ENCODE assay signal across 9 cellular contexts in genomic region chr15:78103406-78104118, GRCh38. TPM values are rescaled to one million over a fixed set of nuclear protein-coding genes. Genes with fewer than 3 reads are reported as not detected.
DNase-seq lines count a peak whose midpoint lies in the region; ATAC-seq and TF ChIP-seq lines count a peak whose summit lies in the region.
"Had no signal": no experiment of that assay in that cellular context is flagged by ENCODE, and none has a peak within 500 bp of the region (broad histone marks: within the 10 kb centered on the region; RNA-seq: fewer than 3 reads in every experiment).

No MANE protein-coding gene starts in this region.

- no peaks in the 10 kb centered on the region for H3K9me2 ChIP-seq in SK-N-SH

- H3K9me3 ChIP-seq in SK-N-SH: no peaks in the 10 kb centered on the region
- no peaks in the 10 kb centered on the region for H3K9me3 ChIP-seq in A673 (ENCODE audit: low read depth, low read length, poor library complexity, severe bottlenecking)
- H3K9me3 ChIP-seq: heart left ventricle had no signal

- H3K4me1 ChIP-seq in SK-N-SH (ENCODE audit: control insufficient read depth in 1 of 2, insufficient read depth in 2 of 2, low read depth in 1 of 2, low read length in 1 of 2) (no peaks in the 10 kb centered on the region; a peak in 1 of 4 replicates), A673 (ENCODE audit: insufficient read depth, low read length, poor library complexity, severe bottlenecking) (no peaks in the 10 kb centered on the region)

- TF ChIP-seq CTCF in SK-N-SH (IDR thresholded peaks at IDR 0.05) (no peak), A673 (conservative IDR thresholded peaks at IDR 0.05; ENCODE audit: low read depth, low read length) (no peak)

- intact Hi-C loops in sciatic nerve (cut with DNase I): no loop called here
- intact Hi-C loops in A673 (cut with micrococcal nuclease; ENCODE audit: unreplicated experiment): no loop called here

- H3K4me2 ChIP-seq in SK-N-SH: no peak overlapping the region

- H4K20me1 ChIP-seq in SK-N-SH (ENCODE audit: insufficient read depth): no peaks in the 10 kb centered on the region

- peak in 2 of 3 experiments; percentile 26 to 43 for DNase-seq in activated CD8-positive, alpha-beta memory T cell treated with anti-CD3 and anti-CD28 coated beads for 48 hours (ENCODE audit: low read depth in 2 of 3, low spot score in 2 of 3)
- DNase-seq in mucosa of gallbladder (ENCODE audit: low spot score) (peak; percentile 32), sciatic nerve (ENCODE audit: low spot score) (no peak), glomerular visceral epithelial cell (ENCODE audit: extremely low spot score) (no peak), SK-N-SH (no peak), A673 (ENCODE audit: low spot score) (no peak)

- H3K4me3 ChIP-seq in SK-N-SH (ENCODE audit: low read depth in 2 of 2, low read length in 1 of 2) (no peak overlapping the region), A673 (ENCODE audit: low read depth, low read length, poor library complexity, severe bottlenecking) (no peak overlapping the region)
- H3K4me3 ChIP-seq: heart left ventricle had no signal

- H3K36me3 ChIP-seq in SK-N-SH (replicated peaks in 1 of 2; ENCODE audit: control insufficient read depth in 1 of 2, insufficient read depth in 2 of 2, low read length in 1 of 2) (no peaks in the 10 kb centered on the region), A673 (ENCODE audit: insufficient read depth, low read length, poor library complexity, severe bottlenecking) (no peaks in the 10 kb centered on the region)
- H3K36me3 ChIP-seq: heart left ventricle had no signal

- no peaks in the 10 kb centered on the region for H3F3A ChIP-seq in SK-N-SH (replicated peaks; ENCODE audit: insufficient read depth)

- CTCF ChIA-PET in SK-N-SH (lab: Yijun Ruan, JAX): interaction anchor here (0.6 to 4.8 kb wide), 9 partner anchors 9 to 371 kb away, joined by 3 to 30 read pairs (median 3); no protein-coding TSS in a partner anchor
- CTCF ChIA-PET in A673 (lab: Charles Lee): no interaction called here

- POLR2A ChIA-PET in SK-N-SH (lab: Yijun Ruan, JAX) (interaction anchor here (1.0 kb wide), 1 partner anchor 10 kb away, joined by 3 read pairs; no protein-coding TSS in a partner anchor), A673 (lab: Charles Lee; ENCODE audit: low non-redundant PET) (no interaction called here)

- BruUV-seq in A673 (replicated peaks; lab: Mats Ljungman, UMichigan): no TSS peak

- H3K9ac ChIP-seq in SK-N-SH: no peak overlapping the region

- no peaks in the 10 kb centered on the region for H3K79me2 ChIP-seq in SK-N-SH (ENCODE audit: insufficient read depth)

- no peaks in the 10 kb centered on the region for H3K27me3 ChIP-seq in SK-N-SH (ENCODE audit: insufficient read depth)
- no peaks in the 10 kb centered on the region for H3K27me3 ChIP-seq in A673 (replicated peaks; ENCODE audit: insufficient read depth, low read depth, low read length, poor library complexity)
- H3K27me3 ChIP-seq: heart left ventricle had no signal

- H3K27ac ChIP-seq in SK-N-SH (ENCODE audit: low read depth in 2 of 2, low read length in 1 of 2) (no peak overlapping the region), A673 (ENCODE audit: low read depth, low read length, poor library complexity, severe bottlenecking) (no peak overlapping the region)

- ATAC-seq in GM19463 (IDR thresholded peaks at IDR 0.05; ENCODE audit: unreplicated experiment) (peak; percentile 86), HG03558 (IDR thresholded peaks at IDR 0.05; ENCODE audit: extremely low read depth, unreplicated experiment) (peak; percentile 61), sciatic nerve (no peak)

- WGBS in SK-N-SH (ENCODE audit: low lambda C conversion rate): 78% methylated on average over 7 of the region's 12 CpGs

- no peak overlapping the region for H2AFZ ChIP-seq in SK-N-SH (ENCODE audit: low read depth)

- TF ChIP-seq EP300 in SK-N-SH (IDR thresholded peaks at IDR 0.05; ENCODE audit: borderline replicate concordance in 1 of 2, low read depth in 1 of 2, low read length in 1 of 2): no peak

- TF ChIP-seq RAD21 in SK-N-SH (IDR thresholded peaks at IDR 0.05; ENCODE audit: low read length): no peak

TF ChIP-seq in SK-N-SH, 30 proteins besides CTCF, POLR2A, EP300 and RAD21 (continues in another document):
- no peak for TF ChIP-seq FOXM1 (IDR thresholded peaks at IDR 0.05; ENCODE audit: low read depth)
- no peak for TF ChIP-seq FOSL2 (IDR thresholded peaks at IDR 0.05; ENCODE audit: borderline replicate concordance, low read depth)
- no peak for TF ChIP-seq TEAD4 (IDR thresholded peaks at IDR 0.05; ENCODE audit: borderline replicate concordance, insufficient read depth)
- no peak for TF ChIP-seq REST (IDR thresholded peaks at IDR 0.05; ENCODE audit: low read depth, low read length)
- TF ChIP-seq RFX5 (IDR thresholded peaks at IDR 0.05; ENCODE audit: low read length): no peak
- no peak for TF ChIP-seq EZH2phosphoT487 (IDR thresholded peaks at IDR 0.05; ENCODE audit: borderline replicate concordance, low read depth)
- TF ChIP-seq USF2 (IDR thresholded peaks at IDR 0.05; ENCODE audit: borderline replicate concordance, low read depth, low read length): no peak
- TF ChIP-seq FOXJ3 (CRISPR knock-in tag; IDR thresholded peaks at IDR 0.05): no peak
- TF ChIP-seq TAF1 (IDR thresholded peaks at IDR 0.05; ENCODE audit: borderline replicate concordance, low read depth, low read length): no peak
- TF ChIP-seq IRF3 (IDR thresholded peaks at IDR 0.05; ENCODE audit: low read depth, low read length): no peak
- no peak for TF ChIP-seq GATA2 (CRISPR knock-in tag; IDR thresholded peaks at IDR 0.05)
- no peak for TF ChIP-seq POLR2AphosphoS5 (IDR thresholded peaks at IDR 0.05; ENCODE audit: low read depth, low read length)
- no peak for TF ChIP-seq MXI1 (IDR thresholded peaks at IDR 0.05; ENCODE audit: low read depth, low read length)

RNA-seq across cellular contexts. Expression of gene SH2D7, which starts 11.2 kb away (rescaled TPM):
- total RNA-seq in mucosa of gallbladder (2.3 TPM), sciatic nerve (not detected), A673 (2021) (not detected in 2 replicates)
- not detected in 2 replicates for polyA plus RNA-seq in SK-N-SH (2012; rRNA removed)
- 0.01 TPM in 2 replicates for polyA plus RNA-seq in SK-N-SH (2012; cell fraction: cytosol; rRNA removed)
- 0.02 TPM in 1 of 2 replicates, not detected in the other for polyA plus RNA-seq in SK-N-SH (2012; cell fraction: nucleus; rRNA removed)
- total RNA-seq: heart left ventricle had no signal
- polyA plus RNA-seq: heart left ventricle had no signal

RNA-seq across cellular contexts. Expression of gene TBC1D2B, which starts 26.1 kb away (rescaled TPM):
- total RNA-seq in mucosa of gallbladder (75.5 TPM), sciatic nerve (103 TPM), A673 (2021) (26.0 and 29.4 TPM in 2 replicates)
- 19.0 and 26.8 TPM in 2 replicates for polyA plus RNA-seq in SK-N-SH (2012; rRNA removed)
- 10.8 and 15.3 TPM in 2 replicates for polyA plus RNA-seq in SK-N-SH (2012; cell fraction: cytosol; rRNA removed)
- polyA plus RNA-seq in SK-N-SH (2012; cell fraction: nucleus; rRNA removed): 63.4 and 87.9 TPM in 2 replicates

RNA-seq across cellular contexts. Expression of gene CIB2, which starts 27.7 kb away (rescaled TPM):
- 4.0 TPM for total RNA-seq in mucosa of gallbladder
- 5.4 TPM for total RNA-seq in sciatic nerve
- 39.6 and 40.8 TPM in 2 replicates for polyA plus RNA-seq in SK-N-SH (2012; rRNA removed)
- polyA plus RNA-seq in SK-N-SH (2012; cell fraction: cytosol; rRNA removed): 30.6 and 40.5 TPM in 2 replicates
- 5.9 and 7.6 TPM in 2 replicates for polyA plus RNA-seq in SK-N-SH (2012; cell fraction: nucleus; rRNA removed)
- total RNA-seq in A673 (2021): 1.7 and 2.1 TPM in 2 replicates

RNA-seq across cellular contexts. Expression of gene IDH3A, which starts 45.6 kb away (rescaled TPM):
- total RNA-seq in mucosa of gallbladder (52.3 TPM), sciatic nerve (66.9 TPM), A673 (2021) (83.8 and 112 TPM in 2 replicates)
- polyA plus RNA-seq in SK-N-SH (2012; rRNA removed): 33.2 and 34.0 TPM in 2 replicates
- polyA plus RNA-seq in SK-N-SH (2012; cell fraction: cytosol; rRNA removed): 45.5 and 62.1 TPM in 2 replicates
- polyA plus RNA-seq in SK-N-SH (2012; cell fraction: nucleus; rRNA removed): 44.1 and 55.4 TPM in 2 replicates

Comparison
In these comparisons a context has a peak if more than half of its experiments do, and no peak if none do; other contexts are left out.
1. DNase-seq: peak in activated CD8-positive, alpha-beta memory T cell treated with anti-CD3 and anti-CD28 coated beads for 48 hours (2 of 3) and mucosa of gallbladder (single experiment); none in sciatic nerve (single experiment), glomerular visceral epithelial cell (single experiment), SK-N-SH (single experiment) and A673 (single experiment).